Comparison of ENCODE assay signal across 1 cellular context in genomic region chr16:69754469-69755310, GRCh38.
TF ChIP-seq lines count a peak whose summit lies in the region.

Gene NOB1, minus strand, starts transcription at chr16:69754926. Its CDS starts 16 bp downstream, at chr16:69754910.

TF ChIP-seq in HepG2, 621 proteins besides CTCF, POLR2A, EP300 and RAD21 (continued from another document and continues in another):
- TF ChIP-seq TFAP4 (IDR thresholded peaks at IDR 0.05; ENCODE audit: borderline replicate concordance, low read depth): no peak
- TF ChIP-seq, protein P1, sequence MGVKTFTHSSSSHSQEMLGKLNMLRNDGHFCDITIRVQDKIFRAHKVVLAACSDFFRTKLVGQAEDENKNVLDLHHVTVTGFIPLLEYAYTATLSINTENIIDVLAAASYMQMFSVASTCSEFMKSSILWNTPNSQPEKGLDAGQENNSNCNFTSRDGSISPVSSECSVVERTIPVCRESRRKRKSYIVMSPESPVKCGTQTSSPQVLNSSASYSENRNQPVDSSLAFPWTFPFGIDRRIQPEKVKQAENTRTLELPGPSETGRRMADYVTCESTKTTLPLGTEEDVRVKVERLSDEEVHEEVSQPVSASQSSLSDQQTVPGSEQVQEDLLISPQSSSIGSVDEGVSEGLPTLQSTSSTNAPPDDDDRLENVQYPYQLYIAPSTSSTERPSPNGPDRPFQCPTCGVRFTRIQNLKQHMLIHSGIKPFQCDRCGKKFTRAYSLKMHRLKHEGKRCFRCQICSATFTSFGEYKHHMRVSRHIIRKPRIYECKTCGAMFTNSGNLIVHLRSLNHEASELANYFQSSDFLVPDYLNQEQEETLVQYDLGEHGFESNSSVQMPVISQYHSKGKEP (CRISPR knock-in tag; IDR thresholded peaks at IDR 0.05): no peak
- TF ChIP-seq HNRNPH1 (optimal IDR thresholded peaks at IDR 0.05; ENCODE audit: low read depth, low read length): no peak
- TF ChIP-seq, protein P2, sequence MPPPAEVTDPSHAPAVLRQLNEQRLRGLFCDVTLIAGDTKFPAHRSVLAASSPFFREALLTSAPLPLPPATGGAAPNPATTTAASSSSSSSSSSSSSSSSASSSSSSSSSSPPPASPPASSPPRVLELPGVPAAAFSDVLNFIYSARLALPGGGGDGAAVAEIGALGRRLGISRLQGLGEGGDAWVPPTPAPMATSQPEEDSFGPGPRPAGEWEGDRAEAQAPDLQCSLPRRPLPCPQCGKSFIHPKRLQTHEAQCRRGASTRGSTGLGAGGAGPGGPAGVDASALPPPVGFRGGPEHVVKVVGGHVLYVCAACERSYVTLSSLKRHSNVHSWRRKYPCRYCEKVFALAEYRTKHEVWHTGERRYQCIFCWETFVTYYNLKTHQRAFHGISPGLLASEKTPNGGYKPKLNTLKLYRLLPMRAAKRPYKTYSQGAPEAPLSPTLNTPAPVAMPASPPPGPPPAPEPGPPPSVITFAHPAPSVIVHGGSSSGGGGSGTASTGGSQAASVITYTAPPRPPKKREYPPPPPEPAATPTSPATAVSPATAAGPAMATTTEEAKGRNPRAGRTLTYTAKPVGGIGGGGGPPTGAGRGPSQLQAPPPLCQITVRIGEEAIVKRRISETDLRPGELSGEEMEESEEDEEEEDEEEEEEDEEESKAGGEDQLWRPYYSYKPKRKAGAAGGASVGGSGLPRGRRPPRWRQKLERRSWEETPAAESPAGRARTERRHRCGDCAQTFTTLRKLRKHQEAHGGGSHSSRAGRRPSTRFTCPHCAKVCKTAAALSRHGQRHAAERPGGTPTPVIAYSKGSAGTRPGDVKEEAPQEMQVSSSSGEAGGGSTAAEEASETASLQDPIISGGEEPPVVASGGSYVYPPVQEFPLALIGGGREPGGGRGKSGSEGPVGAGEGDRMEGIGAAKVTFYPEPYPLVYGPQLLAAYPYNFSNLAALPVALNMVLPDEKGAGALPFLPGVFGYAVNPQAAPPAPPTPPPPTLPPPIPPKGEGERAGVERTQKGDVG (CRISPR knock-in tag; IDR thresholded peaks at IDR 0.05; ENCODE audit: borderline replicate concordance): peak; percentile 99; the same call in 1 of the 2 replicates
- TF ChIP-seq JDP2 (CRISPR knock-in tag; IDR thresholded peaks at IDR 0.05; ENCODE audit: borderline replicate concordance): peak; percentile 42; the same call in 1 of the 2 replicates
- peak; percentile 67 for TF ChIP-seq PATZ1 (CRISPR knock-in tag; IDR thresholded peaks at IDR 0.05)
- peak; percentile 13; the same call in 1 of the 2 replicates for TF ChIP-seq NR2F2 (IDR thresholded peaks at IDR 0.05; ENCODE audit: borderline replicate concordance, low read depth)
- 0 out of 2 replicates have a peak, but pooled peaks have one; percentile 61 for TF ChIP-seq ZNF251 (CRISPR knock-in tag; IDR thresholded peaks at IDR 0.05)
- no peak for TF ChIP-seq ADNP (CRISPR knock-in tag; IDR thresholded peaks at IDR 0.05)
- TF ChIP-seq HNRNPK (IDR thresholded peaks at IDR 0.05; ENCODE audit: low read depth, low read length, poor library complexity, severe bottlenecking): no peak
- peak; percentile 95 for TF ChIP-seq SALL2 (CRISPR knock-in tag; IDR thresholded peaks at IDR 0.05)
- peak; percentile 79; the same call in 1 of the 2 replicates for TF ChIP-seq NAIF1 (CRISPR knock-in tag; IDR thresholded peaks at IDR 0.05; ENCODE audit: borderline replicate concordance)
- no peak for TF ChIP-seq SRSF4 (IDR thresholded peaks at IDR 0.05; ENCODE audit: low read depth, low read length, poor library complexity, severe bottlenecking)
- TF ChIP-seq, protein P3, sequence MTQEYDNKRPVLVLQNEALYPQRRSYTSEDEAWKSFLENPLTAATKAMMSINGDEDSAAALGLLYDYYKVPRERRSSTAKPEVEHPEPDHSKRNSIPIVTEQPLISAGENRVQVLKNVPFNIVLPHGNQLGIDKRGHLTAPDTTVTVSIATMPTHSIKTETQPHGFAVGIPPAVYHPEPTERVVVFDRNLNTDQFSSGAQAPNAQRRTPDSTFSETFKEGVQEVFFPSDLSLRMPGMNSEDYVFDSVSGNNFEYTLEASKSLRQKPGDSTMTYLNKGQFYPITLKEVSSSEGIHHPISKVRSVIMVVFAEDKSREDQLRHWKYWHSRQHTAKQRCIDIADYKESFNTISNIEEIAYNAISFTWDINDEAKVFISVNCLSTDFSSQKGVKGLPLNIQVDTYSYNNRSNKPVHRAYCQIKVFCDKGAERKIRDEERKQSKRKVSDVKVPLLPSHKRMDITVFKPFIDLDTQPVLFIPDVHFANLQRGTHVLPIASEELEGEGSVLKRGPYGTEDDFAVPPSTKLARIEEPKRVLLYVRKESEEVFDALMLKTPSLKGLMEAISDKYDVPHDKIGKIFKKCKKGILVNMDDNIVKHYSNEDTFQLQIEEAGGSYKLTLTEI (CRISPR knock-in tag; conservative IDR thresholded peaks at IDR 0.05): no peak
- peak; percentile 92 for TF ChIP-seq ZMYM4 (CRISPR knock-in tag; IDR thresholded peaks at IDR 0.05)
- peak; percentile 95; the same call in 1 of the 2 replicates for TF ChIP-seq KAT7 (CRISPR knock-in tag; IDR thresholded peaks at IDR 0.05; ENCODE audit: borderline replicate concordance)
- TF ChIP-seq SP2 (CRISPR knock-in tag; IDR thresholded peaks at IDR 0.05): peak; percentile 26; the same call in 1 of the 2 replicates
- TF ChIP-seq MTA3 (CRISPR knock-in tag; IDR thresholded peaks at IDR 0.05): no peak
- TF ChIP-seq ZSCAN9 (CRISPR knock-in tag; IDR thresholded peaks at IDR 0.05; ENCODE audit: borderline replicate concordance): peak; percentile 77
- no peak; the same call in 1 of the 2 replicates for TF ChIP-seq SMAD1 (CRISPR knock-in tag; IDR thresholded peaks at IDR 0.05; ENCODE audit: borderline replicate concordance, low read depth)
- peak; percentile 99 for TF ChIP-seq ZNF598 (CRISPR knock-in tag; IDR thresholded peaks at IDR 0.05; ENCODE audit: borderline replicate concordance)
- no peak for TF ChIP-seq FOXA1 (IDR thresholded peaks at IDR 0.05)
- no peak; the same call in none of the 2 replicates for TF ChIP-seq FOXA1 (CRISPR knock-in tag; IDR thresholded peaks at IDR 0.05)
- peak; percentile 92 for TF ChIP-seq XRCC5 (optimal IDR thresholded peaks at IDR 0.05; ENCODE audit: low read length)
- no peak for TF ChIP-seq SP1 (IDR thresholded peaks at IDR 0.05)
- TF ChIP-seq SP1 (CRISPR knock-in tag; IDR thresholded peaks at IDR 0.05): 0 out of 2 replicates have a peak, but pooled peaks have one; percentile 24
- peak; percentile 98 for TF ChIP-seq HNF1B (CRISPR knock-in tag; IDR thresholded peaks at IDR 0.05)
- TF ChIP-seq, protein P4, sequence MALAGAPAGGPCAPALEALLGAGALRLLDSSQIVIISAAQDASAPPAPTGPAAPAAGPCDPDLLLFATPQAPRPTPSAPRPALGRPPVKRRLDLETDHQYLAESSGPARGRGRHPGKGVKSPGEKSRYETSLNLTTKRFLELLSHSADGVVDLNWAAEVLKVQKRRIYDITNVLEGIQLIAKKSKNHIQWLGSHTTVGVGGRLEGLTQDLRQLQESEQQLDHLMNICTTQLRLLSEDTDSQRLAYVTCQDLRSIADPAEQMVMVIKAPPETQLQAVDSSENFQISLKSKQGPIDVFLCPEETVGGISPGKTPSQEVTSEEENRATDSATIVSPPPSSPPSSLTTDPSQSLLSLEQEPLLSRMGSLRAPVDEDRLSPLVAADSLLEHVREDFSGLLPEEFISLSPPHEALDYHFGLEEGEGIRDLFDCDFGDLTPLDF (CRISPR knock-in tag; IDR thresholded peaks at IDR 0.05): peak; percentile 46
- no peak; the same call in 1 of the 2 replicates for TF ChIP-seq ZNF513 (CRISPR knock-in tag; conservative IDR thresholded peaks at IDR 0.05)
- no peak for TF ChIP-seq SCMH1 (CRISPR knock-in tag; IDR thresholded peaks at IDR 0.05; ENCODE audit: borderline replicate concordance)
- 0 out of 2 replicates have a peak, but pooled peaks have one; percentile 24 for TF ChIP-seq ZKSCAN5 (CRISPR knock-in tag; IDR thresholded peaks at IDR 0.05)
- peak; percentile 98 for TF ChIP-seq ZSCAN5A (CRISPR knock-in tag; IDR thresholded peaks at IDR 0.05; ENCODE audit: borderline replicate concordance)
- TF ChIP-seq ZNF577 (CRISPR knock-in tag; IDR thresholded peaks at IDR 0.05; ENCODE audit: borderline replicate concordance, low read depth): no peak
- peak; percentile 72; the same call in 1 of the 2 replicates for TF ChIP-seq ZBTB7A (CRISPR knock-in tag; IDR thresholded peaks at IDR 0.05)
- peak; percentile 21; the same call in 1 of the 2 replicates for TF ChIP-seq ZNF446 (CRISPR knock-in tag; IDR thresholded peaks at IDR 0.05)
- peak; percentile 76; the same call in 1 of the 2 replicates for TF ChIP-seq JUND (CRISPR knock-in tag; IDR thresholded peaks at IDR 0.05)
- peak; percentile 52; the same call in 1 of the 2 replicates for TF ChIP-seq ZSCAN30 (CRISPR knock-in tag; IDR thresholded peaks at IDR 0.05)
- TF ChIP-seq NFKBIZ (CRISPR knock-in tag; IDR thresholded peaks at IDR 0.05): peak; percentile 72; the same call in 1 of the 2 replicates
- TF ChIP-seq, protein P5, sequence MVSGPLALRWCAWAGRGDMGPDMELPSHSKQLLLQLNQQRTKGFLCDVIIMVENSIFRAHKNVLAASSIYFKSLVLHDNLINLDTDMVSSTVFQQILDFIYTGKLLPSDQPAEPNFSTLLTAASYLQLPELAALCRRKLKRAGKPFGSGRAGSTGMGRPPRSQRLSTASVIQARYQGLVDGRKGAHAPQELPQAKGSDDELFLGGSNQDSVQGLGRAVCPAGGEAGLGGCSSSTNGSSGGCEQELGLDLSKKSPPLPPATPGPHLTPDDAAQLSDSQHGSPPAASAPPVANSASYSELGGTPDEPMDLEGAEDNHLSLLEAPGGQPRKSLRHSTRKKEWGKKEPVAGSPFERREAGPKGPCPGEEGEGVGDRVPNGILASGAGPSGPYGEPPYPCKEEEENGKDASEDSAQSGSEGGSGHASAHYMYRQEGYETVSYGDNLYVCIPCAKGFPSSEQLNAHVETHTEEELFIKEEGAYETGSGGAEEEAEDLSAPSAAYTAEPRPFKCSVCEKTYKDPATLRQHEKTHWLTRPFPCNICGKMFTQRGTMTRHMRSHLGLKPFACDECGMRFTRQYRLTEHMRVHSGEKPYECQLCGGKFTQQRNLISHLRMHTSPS (CRISPR knock-in tag; IDR thresholded peaks at IDR 0.05; ENCODE audit: low read depth): peak; percentile 74; the same call in 1 of the 2 replicates
- TF ChIP-seq DNMT3B (CRISPR knock-in tag; conservative IDR thresholded peaks at IDR 0.05): no peak; the same call in 1 of the 2 replicates
- TF ChIP-seq ZNF414 (CRISPR knock-in tag; IDR thresholded peaks at IDR 0.05): no peak; the same call in 1 of the 2 replicates
- no peak for TF ChIP-seq CEBPB (IDR thresholded peaks at IDR 0.05; ENCODE audit: borderline replicate concordance, low read depth, low read length)
- no peak for TF ChIP-seq XBP1 (CRISPR knock-in tag; IDR thresholded peaks at IDR 0.05)
- TF ChIP-seq ZBTB42 (CRISPR knock-in tag; IDR thresholded peaks at IDR 0.05): peak; percentile 94
- peak; percentile 51 for TF ChIP-seq TBL1XR1 (IDR thresholded peaks at IDR 0.05; ENCODE audit: borderline replicate concordance, low read length, partially characterized antibody)
